Comparison of ENCODE assay signal across 9 cellular contexts in the genomic region with DNA sequence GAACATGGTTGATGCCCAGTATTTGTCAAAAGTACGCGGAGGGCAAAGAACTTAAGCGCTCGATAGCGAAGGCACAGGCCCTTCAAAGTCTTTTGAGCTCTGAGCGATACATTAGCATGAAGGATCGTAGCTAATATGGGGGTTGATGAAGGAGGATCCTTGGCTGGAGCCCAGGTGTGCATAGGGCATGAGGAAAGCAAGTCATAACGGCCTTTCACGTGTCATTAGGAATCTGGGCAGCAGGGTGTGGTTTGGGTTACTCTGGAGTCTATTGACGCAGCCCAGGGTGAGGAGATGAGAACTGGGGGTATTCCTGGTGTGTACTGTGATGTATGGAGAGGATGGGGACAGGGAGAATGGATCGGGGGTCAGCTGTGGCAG. TPM values are rescaled to one million over a fixed set of nuclear protein-coding genes. Genes with fewer than 3 reads are reported as not detected.
DNase-seq lines count a peak whose midpoint lies in the region; ATAC-seq, FAIRE-seq and TF ChIP-seq lines count a peak whose summit lies in the region.
"Had no signal": no experiment of that assay in that cellular context is flagged by ENCODE, and none has a peak within 500 bp of the region (broad histone marks: within the 10 kb centered on the region; RNA-seq: fewer than 3 reads in every experiment).

No MANE protein-coding gene starts in this region.

- FAIRE-seq in HTR-8/SVneo (lab: Jason Lieb, UNC) = no peak
- FAIRE-seq: islet of Langerhans had no signal

- H3K27me3 Mint-ChIP-seq in activated CD4-positive, alpha-beta T cell treated with anti-CD3 and anti-CD28 coated beads for 36 hours = peaks cover under 1% of the 10 kb centered on the region
- peaks cover 3% of the 10 kb centered on the region for H3K27me3 Mint-ChIP-seq in activated CD4-positive, alpha-beta memory T cell treated with anti-CD3 and anti-CD28 coated beads, Interleukin-2, amount 10 ng/mL, durations not matched to agents 7 days and 5 days

- H3K4me3 Mint-ChIP-seq in activated CD4-positive, alpha-beta T cell treated with anti-CD3 and anti-CD28 coated beads for 36 hours = peak overlapping the region; percentile 92
- peak overlapping the region; percentile 94 for H3K4me3 Mint-ChIP-seq in activated CD4-positive, alpha-beta memory T cell treated with anti-CD3 and anti-CD28 coated beads, Interleukin-2, amount 10 ng/mL, durations not matched to agents 7 days and 5 days

- no peak for TF ChIP-seq CTCF in foreskin keratinocyte (conservative IDR thresholded peaks at IDR 0.05)

- H3K27ac ChIP-seq in foreskin keratinocyte = peak overlapping the region; percentile 92

- no peaks in the 10 kb centered on the region for H3K27me3 ChIP-seq in foreskin keratinocyte

- no peaks in the 10 kb centered on the region for H3K9me3 Mint-ChIP-seq in activated CD4-positive, alpha-beta T cell treated with anti-CD3 and anti-CD28 coated beads for 36 hours (ENCODE audit: low read depth)
- H3K9me3 Mint-ChIP-seq in activated CD4-positive, alpha-beta memory T cell treated with anti-CD3 and anti-CD28 coated beads, Interleukin-2, amount 10 ng/mL, durations not matched to agents 7 days and 5 days = no peaks in the 10 kb centered on the region

- H3K36me3 Mint-ChIP-seq in activated CD4-positive, alpha-beta T cell treated with anti-CD3 and anti-CD28 coated beads for 36 hours (ENCODE audit: low read depth) = peaks cover 34% of the 10 kb centered on the region
- H3K36me3 Mint-ChIP-seq in activated CD4-positive, alpha-beta memory T cell treated with anti-CD3 and anti-CD28 coated beads, Interleukin-2, amount 10 ng/mL, durations not matched to agents 7 days and 5 days (ENCODE audit: low read depth) = peaks cover 29% of the 10 kb centered on the region

- peaks cover 7% of the 10 kb centered on the region for H3K4me1 ChIP-seq in foreskin keratinocyte

- DNase-seq in activated CD4-positive, alpha-beta T cell treated with anti-CD3 and anti-CD28 coated beads for 36 hours = peak; percentile 41
- DNase-seq in activated CD4-positive, alpha-beta T cell treated with anti-CD3 and anti-CD28 coated beads, Interleukin-2, amount 50 U/mL, for 1 hour = no peak
- DNase-seq in HTR-8/SVneo (ENCODE audit: insufficient read length, low spot score) (peak; percentile 32), foreskin keratinocyte (peak; percentile 38 to 71), occipital lobe (lab: John Stamatoyannopoulos, UW) (peak; percentile 4), GOT3 (lab: John Stamatoyannopoulos, UW) (no peak)
- DNase-seq in activated CD4-positive, alpha-beta memory T cell treated with anti-CD3 and anti-CD28 coated beads, Interleukin-2, amount 10 ng/mL, durations not matched to agents 7 days and 5 days = no peak

- POLR2A ChIA-PET in activated CD4-positive, alpha-beta T cell treated with anti-CD3 and anti-CD28 coated beads for 36 hours (lab: Charles Lee) = interaction anchor here (1.1 kb wide), 1 partner anchor 19 kb away, joined by 5 read pairs; no protein-coding TSS in a partner anchor
- POLR2A ChIA-PET in activated CD4-positive, alpha-beta memory T cell treated with anti-CD3 and anti-CD28 coated beads, Interleukin-2, amount 10 ng/mL, durations not matched to agents 7 days and 5 days (lab: Charles Lee) = interaction anchor here (0.6 to 2.8 kb wide), 8 partner anchors 20 to 251 kb away, joined by 3 to 15 read pairs (median 3); a partner anchor contains a TSS

- H3K4me1 Mint-ChIP-seq in activated CD4-positive, alpha-beta T cell treated with anti-CD3 and anti-CD28 coated beads for 36 hours = peaks cover 27% of the 10 kb centered on the region
- H3K4me1 Mint-ChIP-seq in activated CD4-positive, alpha-beta memory T cell treated with anti-CD3 and anti-CD28 coated beads, Interleukin-2, amount 10 ng/mL, durations not matched to agents 7 days and 5 days = peaks cover 38% of the 10 kb centered on the region

- peak overlapping the region; percentile 78 for H3K27ac Mint-ChIP-seq in activated CD4-positive, alpha-beta T cell treated with anti-CD3 and anti-CD28 coated beads for 36 hours
- peak overlapping the region; percentile 97 for H3K27ac Mint-ChIP-seq in activated CD4-positive, alpha-beta memory T cell treated with anti-CD3 and anti-CD28 coated beads, Interleukin-2, amount 10 ng/mL, durations not matched to agents 7 days and 5 days

- ATAC-seq in activated CD4-positive, alpha-beta T cell treated with anti-CD3 and anti-CD28 coated beads for 36 hours = peak; percentile 9
- ATAC-seq in foreskin keratinocyte = peak; percentile 53
- no peak for ATAC-seq in HG03280 (IDR thresholded peaks at IDR 0.05; ENCODE audit: unreplicated experiment)

- CTCF ChIA-PET in activated CD4-positive, alpha-beta T cell treated with anti-CD3 and anti-CD28 coated beads for 36 hours (lab: Charles Lee) = interaction anchor here (0.5 kb wide), 1 partner anchor 104 kb away, joined by 3 read pairs; no protein-coding TSS in a partner anchor
- CTCF ChIA-PET in activated CD4-positive, alpha-beta memory T cell treated with anti-CD3 and anti-CD28 coated beads, Interleukin-2, amount 10 ng/mL, durations not matched to agents 7 days and 5 days (lab: Charles Lee) = interaction anchor here (0.9 to 1.6 kb wide), 3 partner anchors 28 to 61 kb away, joined by 3 to 4 read pairs (median 4); a partner anchor contains a TSS

- intact Hi-C loops in activated CD4-positive, alpha-beta T cell treated with anti-CD3 and anti-CD28 coated beads for 36 hours (cut with DNase I, micrococcal nuclease) = loop anchor here (1.0 to 10.0 kb wide), 13 partner anchors 34 to 1020 kb away; a partner anchor contains a TSS

RNA-seq across cellular contexts. Expression of a gene that starts 0.6 kb away (rescaled TPM):
- 10 to 100 TPM; 26.1 to 28.9 TPM for total RNA-seq in activated CD4-positive, alpha-beta T cell treated with anti-CD3 and anti-CD28 coated beads for 36 hours
- 10 to 100 TPM; 28.0 to 32.5 TPM for total RNA-seq in activated CD4-positive, alpha-beta memory T cell treated with anti-CD3 and anti-CD28 coated beads, Interleukin-2, amount 10 ng/mL, durations not matched to agents 7 days and 5 days
- total RNA-seq in foreskin keratinocyte (25.7 and 30.4 TPM in 2 replicates), occipital lobe (26.0 TPM)
- 29.2 and 32.8 TPM in 2 replicates for polyA plus RNA-seq in foreskin keratinocyte

RNA-seq across cellular contexts. Expression of a gene that starts 31.7 kb away (rescaled TPM):
- total RNA-seq in activated CD4-positive, alpha-beta T cell treated with anti-CD3 and anti-CD28 coated beads for 36 hours = not detected
- total RNA-seq in activated CD4-positive, alpha-beta memory T cell treated with anti-CD3 and anti-CD28 coated beads, Interleukin-2, amount 10 ng/mL, durations not matched to agents 7 days and 5 days = not detected
- not detected in 2 replicates for total RNA-seq in foreskin keratinocyte
- polyA plus RNA-seq in foreskin keratinocyte = not detected in 2 replicates
- total RNA-seq in occipital lobe = not detected

Comparison
In these comparisons a context has a peak if more than half of its experiments do, and no peak if none do; other contexts are left out.
1. DNase-seq: peak in activated CD4-positive, alpha-beta T cell treated with anti-CD3 and anti-CD28 coated beads for 36 hours (single experiment), HTR-8/SVneo (single experiment), foreskin keratinocyte (2 of 2) and occipital lobe (single experiment); none in activated CD4-positive, alpha-beta T cell treated with anti-CD3 and anti-CD28 coated beads, Interleukin-2, amount 50 U/mL, for 1 hour (single experiment), activated CD4-positive, alpha-beta memory T cell treated with anti-CD3 and anti-CD28 coated beads, Interleukin-2, amount 10 ng/mL, durations not matched to agents 7 days and 5 days (single experiment) and GOT3 (single experiment).